Comparison of ENCODE assay signal across 9 cellular contexts in the genomic region with DNA sequence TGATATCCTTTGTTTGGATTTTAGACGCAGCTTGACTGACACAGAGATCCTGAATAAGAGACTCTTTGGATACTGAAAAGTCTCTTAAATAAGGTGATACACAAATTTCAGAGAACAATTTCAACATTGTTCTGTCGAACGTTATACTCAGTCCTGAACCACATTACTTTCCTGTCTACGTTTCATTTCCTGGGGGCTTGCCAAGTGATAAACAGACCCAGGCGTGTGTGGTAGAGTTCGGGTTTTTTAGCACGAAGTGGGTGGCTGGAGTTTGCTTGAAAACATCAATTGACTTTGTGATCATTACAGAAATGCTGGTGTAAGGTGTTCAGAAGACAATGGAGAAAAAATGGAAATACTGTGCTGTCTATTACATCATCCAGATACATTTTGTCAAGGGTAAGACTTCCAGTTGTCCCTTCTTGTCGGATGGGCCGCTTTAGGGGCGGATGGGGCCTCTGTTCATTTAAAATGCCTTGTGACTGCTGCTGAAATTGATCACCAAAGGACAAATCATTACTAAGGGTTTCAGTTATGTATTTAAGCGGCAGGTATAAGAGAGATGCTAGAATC. TPM values are rescaled to one million over a fixed set of nuclear protein-coding genes. Genes with fewer than 3 reads are reported as not detected.
DNase-seq lines count a peak whose midpoint lies in the region; ATAC-seq and TF ChIP-seq lines count a peak whose summit lies in the region.
"Had no signal": no experiment of that assay in that cellular context is flagged by ENCODE, and none has a peak within 500 bp of the region (broad histone marks: within the 10 kb centered on the region; RNA-seq: fewer than 3 reads in every experiment).

A gene with protein sequence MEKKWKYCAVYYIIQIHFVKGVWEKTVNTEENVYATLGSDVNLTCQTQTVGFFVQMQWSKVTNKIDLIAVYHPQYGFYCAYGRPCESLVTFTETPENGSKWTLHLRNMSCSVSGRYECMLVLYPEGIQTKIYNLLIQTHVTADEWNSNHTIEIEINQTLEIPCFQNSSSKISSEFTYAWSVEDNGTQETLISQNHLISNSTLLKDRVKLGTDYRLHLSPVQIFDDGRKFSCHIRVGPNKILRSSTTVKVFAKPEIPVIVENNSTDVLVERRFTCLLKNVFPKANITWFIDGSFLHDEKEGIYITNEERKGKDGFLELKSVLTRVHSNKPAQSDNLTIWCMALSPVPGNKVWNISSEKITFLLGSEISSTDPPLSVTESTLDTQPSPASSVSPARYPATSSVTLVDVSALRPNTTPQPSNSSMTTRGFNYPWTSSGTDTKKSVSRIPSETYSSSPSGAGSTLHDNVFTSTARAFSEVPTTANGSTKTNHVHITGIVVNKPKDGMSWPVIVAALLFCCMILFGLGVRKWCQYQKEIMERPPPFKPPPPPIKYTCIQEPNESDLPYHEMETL (plus strand): TSS at position 287 of the 573 bp plus-strand sequence. CDS start 52 bp downstream, at position 339.

- no peak for TF ChIP-seq CTCF in dorsolateral prefrontal cortex (IDR thresholded peaks at IDR 0.05 in 54 of 56, conservative IDR thresholded peaks at IDR 0.05 in 2 of 56; ENCODE audit: low read depth in 1 of 56, partially characterized antibody in 56 of 56)

- H3K4me3 Mint-ChIP-seq in naive thymus-derived CD8-positive, alpha-beta T cell: peak within 1 kb of the TSS in 6 of 10 donors; percentile 95 to 98 (median 96)

- intact Hi-C loops in dorsolateral prefrontal cortex (cut with DNase I): no loop called here

- no peaks in the 10 kb centered on the region for H3K27me3 Mint-ChIP-seq in naive thymus-derived CD8-positive, alpha-beta T cell

- H3K4me3 ChIP-seq in dorsolateral prefrontal cortex: no peak within 1 kb of the TSS
- H3K4me3 ChIP-seq: pancreas had no signal

- H3K36me3 Mint-ChIP-seq in naive thymus-derived CD8-positive, alpha-beta T cell: peaks cover 7 to 20% (median 16%) of the 10 kb centered on the region in 3 donors

- H3K27me3 ChIP-seq in dorsolateral prefrontal cortex: peaks cover 0 to 14% (median 0%) of the 10 kb centered on the region in 45 donors
- H3K27me3 ChIP-seq: pancreas had no signal

- ATAC-seq in GM19395 (IDR thresholded peaks at IDR 0.05; ENCODE audit: unreplicated experiment): peak; percentile 52
- ATAC-seq in HG03565 (IDR thresholded peaks at IDR 0.05; ENCODE audit: unreplicated experiment): peak; percentile 33
- peak; percentile 73 to 85 for ATAC-seq in naive thymus-derived CD8-positive, alpha-beta T cell

- H3K27ac Mint-ChIP-seq in naive thymus-derived CD8-positive, alpha-beta T cell: peak within 1 kb of the TSS in 6 of 10 donors; percentile 94 to 99 (median 97)

- peak; percentile 62 for DNase-seq in activated T-cell treated with anti-CD3 and anti-CD28 coated beads, Interleukin-2, amount 50 U/mL, for 1 hour
- DNase-seq in naive thymus-derived CD8-positive, alpha-beta T cell: peak; percentile 23 to 91 (median 80)
- DNase-seq in NCI-H1694 treated with DMSO at 0.1 percent for 48 hours (lab: John Stamatoyannopoulos, UW) (no peak), dorsolateral prefrontal cortex (no peak), DMS153 (lab: John Stamatoyannopoulos, UW) (no peak), NOMO-1 treated with dmso at 0.1 percent for 144 hours (lab: John Stamatoyannopoulos, UW; ENCODE audit: unreplicated experiment) (no peak)
- DNase-seq: pancreas had no signal

- no peaks in the 10 kb centered on the region for H3K9me3 Mint-ChIP-seq in naive thymus-derived CD8-positive, alpha-beta T cell

- peaks cover 36 to 79% (median 61%) of the 10 kb centered on the region in 4 donors for H3K4me1 Mint-ChIP-seq in naive thymus-derived CD8-positive, alpha-beta T cell

- no peak within 1 kb of the TSS for H3K27ac ChIP-seq in dorsolateral prefrontal cortex
- H3K27ac ChIP-seq: pancreas had no signal

- POLR2A ChIA-PET in naive thymus-derived CD8-positive, alpha-beta T cell (lab: Charles Lee): no interaction called here

RNA-seq across cellular contexts. Expression of the gene that starts here (rescaled TPM):
- total RNA-seq in naive thymus-derived CD8-positive, alpha-beta T cell: 100 to 1,000 TPM; 316 to 330 TPM
- 100 to 1,000 TPM; 258 to 291 (median 265) TPM for polyA plus RNA-seq in naive thymus-derived CD8-positive, alpha-beta T cell
- 1 to 10 TPM in 15 of 120 experiments, under 1 TPM in 46, not detected in 59; 0.10 to 2.6 (median 0.60) TPM for total RNA-seq in dorsolateral prefrontal cortex

Comparison
In these comparisons a context has a peak if more than half of its experiments do, and no peak if none do; other contexts are left out.
1. RNA of the gene that starts here (total RNA-seq): 316 to 330 TPM in naive thymus-derived CD8-positive, alpha-beta T cell; 0.10 to 2.6 TPM in dorsolateral prefrontal cortex; every median in the first group is over 10 times any median in the second.
2. DNase-seq: peak in activated T-cell treated with anti-CD3 and anti-CD28 coated beads, Interleukin-2, amount 50 U/mL, for 1 hour (single experiment) and naive thymus-derived CD8-positive, alpha-beta T cell (10 of 10); none in NCI-H1694 treated with DMSO at 0.1 percent for 48 hours (single experiment), dorsolateral prefrontal cortex (0 of 10), DMS153 (single experiment) and NOMO-1 treated with dmso at 0.1 percent for 144 hours (single experiment).
3. Peak in every context shown above with its lines, with median percentiles within 50 percentile points of each other: ATAC-seq.